In genomic region chr18:62715829-62716678, GRCh38 we compare ENCODE assay signal across 8 cellular contexts. TPM values are rescaled to one million over a fixed set of nuclear protein-coding genes. Genes with fewer than 3 reads are reported as not detected.
DNase-seq lines count a peak whose midpoint lies in the region; ATAC-seq, FAIRE-seq and TF ChIP-seq lines count a peak whose summit lies in the region.

No MANE protein-coding gene starts in this region.

- ATAC-seq in DND-41 (ENCODE audit: insufficient read depth, low read depth): peak; percentile 44
- peak; percentile 21 for ATAC-seq in GM21447 (IDR thresholded peaks at IDR 0.05; ENCODE audit: unreplicated experiment)
- ATAC-seq in T-helper 17 cell: peak; percentile 30
- ATAC-seq in gastrocnemius medialis: peak; percentile 24 to 26

- H3K27ac Mint-ChIP-seq in T-helper 17 cell: no peak overlapping the region

- no peaks in the 10 kb centered on the region for H3K36me3 ChIP-seq in DND-41 (ENCODE audit: insufficient read depth, low read length)
- H3K36me3 ChIP-seq in HUES48 (ENCODE audit: control insufficient read depth, insufficient read depth, low read length): no peaks in the 10 kb centered on the region
- H3K36me3 ChIP-seq in hepatocyte (replicated peaks; ENCODE audit: insufficient read depth, low read depth): no peaks in the 10 kb centered on the region
- H3K36me3 ChIP-seq in gastrocnemius medialis: no peaks in the 10 kb centered on the region

- H3K27me3 ChIP-seq in DND-41 (ENCODE audit: insufficient read depth, low read length, poor library complexity): no peaks in the 10 kb centered on the region
- no peaks in the 10 kb centered on the region for H3K27me3 ChIP-seq in HUES48 (ENCODE audit: control insufficient read depth, insufficient read depth, low read length)
- no peaks in the 10 kb centered on the region for H3K27me3 ChIP-seq in hepatocyte
- no peaks in the 10 kb centered on the region for H3K27me3 ChIP-seq in gastrocnemius medialis

- H4K20me1 ChIP-seq in DND-41 (ENCODE audit: insufficient read depth, low read length): no peaks in the 10 kb centered on the region
- H4K20me1 ChIP-seq in hepatocyte (ENCODE audit: insufficient read depth, poor library complexity, severe bottlenecking): peaks cover 12% of the 10 kb centered on the region

- H3K27me3 Mint-ChIP-seq in T-helper 17 cell: no peaks in the 10 kb centered on the region

- peak overlapping the region; percentile 28 to 74; a peak in 3 of 4 replicates for H3K4me3 ChIP-seq in DND-41 (ENCODE audit: low read depth in 1 of 2, low read length in 2 of 2)
- H3K4me3 ChIP-seq in HUES48 (ENCODE audit: low read depth, low read length): peak overlapping the region; percentile 83
- peak overlapping the region; percentile 50 for H3K4me3 ChIP-seq in astrocyte of the cerebellum (ENCODE audit: low read depth, low read length)
- H3K4me3 ChIP-seq in hepatocyte: peak overlapping the region; percentile 59
- H3K4me3 ChIP-seq in gastrocnemius medialis: peak overlapping the region; percentile 72 to 85 (median 73)

- no peak for TF ChIP-seq POLR2A in gastrocnemius medialis (IDR thresholded peaks at IDR 0.05)

- H3K4me3 Mint-ChIP-seq in T-helper 17 cell: peak overlapping the region; percentile 89

- in situ Hi-C loops in astrocyte of the cerebellum (cut with HindIII; ENCODE audit: low sequenced_read_pairs): no loop called here
- in situ Hi-C loops in gastrocnemius medialis (cut with MboI; ENCODE audit: low sequenced_read_pairs in 4 of 4): loop anchor here (10.0 to 25.0 kb wide), 6 partner anchors 269 to 721 kb away; partner anchors contain the start of genes PIGN (in 1 of the 4), RELCH (in 1 of the 4) and VPS4B (in 1 of the 4)

- 2% methylated on average over 86 of the region's 123 CpGs for WGBS in hepatocyte (ENCODE audit: low lambda C conversion rate, missing lambda C conversion rate)

- H3K27ac ChIP-seq in DND-41 (ENCODE audit: low read length): peak overlapping the region; percentile 51
- no peak overlapping the region for H3K27ac ChIP-seq in HUES48 (ENCODE audit: low read depth, low read length)
- H3K27ac ChIP-seq in hepatocyte: peak overlapping the region; percentile 82
- H3K27ac ChIP-seq in gastrocnemius medialis: peak overlapping the region; percentile 86 to 95 (median 92)

- peak overlapping the region; percentile 78 for H2AFZ ChIP-seq in DND-41 (ENCODE audit: low read depth, low read length)
- H2AFZ ChIP-seq in hepatocyte: no peak overlapping the region

- peaks cover 11% of the 10 kb centered on the region for H3K79me2 ChIP-seq in DND-41 (ENCODE audit: insufficient read depth, low read length)
- H3K79me2 ChIP-seq in hepatocyte: peaks cover 40% of the 10 kb centered on the region

- no peak for TF ChIP-seq CTCF in DND-41 (IDR thresholded peaks at IDR 0.05; ENCODE audit: borderline replicate concordance, extremely low read depth, low read length, poor library complexity, severe bottlenecking)
- TF ChIP-seq CTCF in astrocyte of the cerebellum (IDR thresholded peaks at IDR 0.05; ENCODE audit: low read depth, low read length, missing control alignments): no peak
- no peak for TF ChIP-seq CTCF in hepatocyte (IDR thresholded peaks at IDR 0.05; ENCODE audit: poor library complexity)
- no peak for TF ChIP-seq CTCF in gastrocnemius medialis (IDR thresholded peaks at IDR 0.05 in 4 of 5, conservative IDR thresholded peaks at IDR 0.05 in 1 of 5)
- TF ChIP-seq CTCF in D721Med (IDR thresholded peaks at IDR 0.05; ENCODE audit: insufficient read depth, missing control alignments): no peak

- H3K9ac ChIP-seq in DND-41 (ENCODE audit: low read depth, low read length): peak overlapping the region; percentile 69
- H3K9ac ChIP-seq in HUES48 (ENCODE audit: low read depth, low read length): peak overlapping the region; percentile 79

- H3K36me3 Mint-ChIP-seq in T-helper 17 cell (ENCODE audit: low read depth): no peaks in the 10 kb centered on the region

- FAIRE-seq in D721Med (lab: Jason Lieb, UNC): no peak

- H3K4me1 ChIP-seq in DND-41 (ENCODE audit: insufficient read depth, low read length) (peaks cover 53% of the 10 kb centered on the region), HUES48 (ENCODE audit: control insufficient read depth, insufficient read depth, low read length) (peaks cover 36% of the 10 kb centered on the region), hepatocyte (ENCODE audit: insufficient read depth) (peaks cover 4% of the 10 kb centered on the region), gastrocnemius medialis (peaks cover 24 to 40% of the 10 kb centered on the region in 2 donors)

- intact Hi-C loops in gastrocnemius medialis (cut with DNase I; ENCODE audit: low total_unique reads): loop anchor here (1.0 to 5.0 kb wide), 8 partner anchors 66 to 706 kb away; partner anchors contain the start of genes KDSR, VPS4B and ZCCHC2

- H3K9me3 ChIP-seq in DND-41 (ENCODE audit: insufficient read depth, low read length, severe bottlenecking): no peaks in the 10 kb centered on the region
- H3K9me3 ChIP-seq in HUES48 (ENCODE audit: control insufficient read depth, insufficient read depth, low read length): no peaks in the 10 kb centered on the region
- H3K9me3 ChIP-seq in T-helper 17 cell (ENCODE audit: control insufficient read depth, low read length, poor library complexity, severe bottlenecking): no peaks in the 10 kb centered on the region
- no peaks in the 10 kb centered on the region for H3K9me3 ChIP-seq in hepatocyte (ENCODE audit: low read depth)
- no peaks in the 10 kb centered on the region for H3K9me3 ChIP-seq in gastrocnemius medialis

- peak overlapping the region; percentile 93 for H3K4me2 ChIP-seq in DND-41 (ENCODE audit: insufficient read depth, low read length)
- H3K4me2 ChIP-seq in hepatocyte: peak overlapping the region; percentile 78

- peaks cover 20% of the 10 kb centered on the region for H3K4me1 Mint-ChIP-seq in T-helper 17 cell

- DNase-seq in DND-41 (peak; percentile 66), T-helper 17 cell (peak; percentile 38 to 42 (median 41)), astrocyte of the cerebellum (ENCODE audit: low read depth) (no peak), hepatocyte (ENCODE audit: low spot score) (peak; percentile 81), gastrocnemius medialis (peak; percentile 18 to 29), D721Med (ENCODE audit: insufficient read length, low spot score) (no peak)

- no peaks in the 10 kb centered on the region for H3K9me2 ChIP-seq in hepatocyte (replicated peaks; ENCODE audit: insufficient read depth)

RNA-seq across cellular contexts. Expression of gene PHLPP1, which starts 0.7 kb away (rescaled TPM):
- total RNA-seq in T-helper 17 cell (10 to 100 TPM in 1 of 2 donors, 1 to 10 TPM in 1; 9.0 to 10.8 TPM), hepatocyte (12.6 and 14.3 TPM in 2 replicates), gastrocnemius medialis (1 to 10 TPM; 5.5 to 9.7 (median 8.0) TPM)
- polyA plus RNA-seq in hepatocyte: 7.3 and 7.4 TPM in 2 replicates

Comparison
In these comparisons a context has a peak if more than half of its experiments do, and no peak if none do; other contexts are left out.
1. DNase-seq: peak in DND-41 (single experiment), T-helper 17 cell (3 of 3), hepatocyte (single experiment) and gastrocnemius medialis (2 of 2); none in astrocyte of the cerebellum (single experiment) and D721Med (single experiment).
2. Peak in every context shown above with its lines, with median percentiles within 50 percentile points of each other: ATAC-seq and H3K4me3 ChIP-seq.